24 cellular contexts compared by ENCODE assay signal in the genomic region with DNA sequence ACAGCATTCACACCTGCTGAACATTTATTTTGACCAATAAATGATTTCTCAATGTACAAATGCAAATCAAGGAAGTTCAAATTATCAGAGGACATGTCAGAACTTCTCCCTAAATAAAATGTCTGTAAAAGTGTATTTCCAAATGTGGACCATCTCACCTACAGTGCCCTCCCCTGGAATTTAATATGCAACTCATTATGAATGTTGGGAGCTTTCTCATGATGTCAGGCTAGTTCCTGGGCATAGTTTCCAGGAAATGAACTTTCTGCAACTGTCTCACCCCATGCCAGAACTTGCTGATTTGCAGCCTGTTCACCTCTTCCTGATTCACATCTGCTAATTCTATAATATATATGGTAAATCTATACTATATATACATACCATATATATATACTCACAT.
"Had no signal": no experiment of that assay in that cellular context is flagged by ENCODE, and none has a peak within 500 bp of the region (broad histone marks: within the 10 kb centered on the region; RNA-seq: fewer than 3 reads in every experiment).

No MANE protein-coding gene starts in this region.

- H3K36me3 Mint-ChIP-seq: mesothelial cell of epicardium; naive B cell; naive thymus-derived CD8-positive, alpha-beta T cell had no signal

- H3K4me3 Mint-ChIP-seq: mesothelial cell of epicardium; naive B cell; naive thymus-derived CD8-positive, alpha-beta T cell had no signal

- H3K27ac Mint-ChIP-seq: mesothelial cell of epicardium; naive B cell; naive thymus-derived CD8-positive, alpha-beta T cell had no signal

- H3K4me3 ChIP-seq: coronary artery, dorsolateral prefrontal cortex, esophagus squamous epithelium, gastroesophageal sphincter, heart right ventricle, left lung, lower lobe of right lung, mucosa of descending colon had no signal

- H3K27me3 ChIP-seq: dorsolateral prefrontal cortex, esophagus squamous epithelium, gastroesophageal sphincter, heart right ventricle, left lung had no signal

- H3K9me3 Mint-ChIP-seq: mesothelial cell of epicardium; naive B cell; naive thymus-derived CD8-positive, alpha-beta T cell had no signal

- DNase-seq: dermis blood vessel endothelial cell; dorsolateral prefrontal cortex; effector CD4-positive, alpha-beta T cell; effector memory CD4-positive, alpha-beta T cell; erythroblast; esophagus squamous epithelium; foreskin fibroblast; glutamatergic neuron; head of caudate nucleus; heart right ventricle; hippocampal formation; left cardiac atrium; left lung; left ventricle myocardium superior; lower lobe of right lung; mesenchymal stem cell; mucosa of descending colon; naive B cell; naive thymus-derived CD8-positive, alpha-beta T cell had no signal

- H3K27ac ChIP-seq: coronary artery, dorsolateral prefrontal cortex, epithelial cell of prostate, esophagus squamous epithelium, gastroesophageal sphincter, heart right ventricle, left lung, lower lobe of right lung had no signal

- H3K9me3 ChIP-seq: esophagus squamous epithelium, gastroesophageal sphincter, heart right ventricle, left lung, lower lobe of right lung, mucosa of descending colon had no signal

- H3K4me1 ChIP-seq: gastroesophageal sphincter, heart right ventricle, left lung, lower lobe of right lung had no signal

- H3K4me1 Mint-ChIP-seq: mesothelial cell of epicardium had no signal

- ATAC-seq: esophagus mucosa; gastroesophageal sphincter; heart right ventricle; left cardiac atrium; left lung; left ventricle myocardium superior; lower lobe of right lung; mucosa of descending colon; naive thymus-derived CD8-positive, alpha-beta T cell had no signal

- H3K36me3 ChIP-seq: esophagus squamous epithelium, gastroesophageal sphincter, heart right ventricle, left lung, lower lobe of right lung had no signal
